21 cellular contexts compared by ENCODE assay signal in the genomic region with DNA sequence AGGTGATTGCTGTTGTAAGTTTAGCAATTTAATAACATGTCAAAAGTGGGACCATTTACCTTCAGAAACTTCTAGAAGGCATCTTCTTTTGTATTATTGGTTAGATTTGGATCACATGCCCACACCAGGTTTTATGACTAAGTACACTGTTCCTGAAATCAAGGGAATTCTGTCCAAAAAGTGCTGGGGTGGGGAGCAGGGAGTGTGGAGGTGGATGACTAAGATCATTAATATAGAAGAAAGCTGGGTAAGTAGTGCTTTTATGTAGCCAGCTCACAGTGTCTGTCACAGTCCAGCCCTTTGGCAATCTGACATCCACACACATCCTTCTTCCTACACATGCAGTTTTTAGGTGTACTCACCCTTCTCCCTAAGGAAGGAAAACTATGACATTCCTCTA.
A peak's percentile ranks its signal among the peaks of the same experiment; 100 is the strongest.
DNase-seq lines count a peak whose midpoint lies in the region; ATAC-seq and TF ChIP-seq lines count a peak whose summit lies in the region.
"Had no signal": no experiment of that assay in that cellular context is flagged by ENCODE, and none has a peak within 500 bp of the region (broad histone marks: within the 10 kb centered on the region; RNA-seq: fewer than 3 reads in every experiment).

No MANE protein-coding gene starts in this region.

- H3K9me3 ChIP-seq in PC-3 (ENCODE audit: low read length) (no peaks in the 10 kb centered on the region), osteoblast (ENCODE audit: low read depth, low read length) (no peaks in the 10 kb centered on the region)
- H3K9me3 ChIP-seq: pancreas, sigmoid colon had no signal

- intact Hi-C loops in PC-3 (cut with micrococcal nuclease) = no loop called here

- POLR2A ChIA-PET in PC-3 (lab: Charles Lee; ENCODE audit: unreplicated experiment) = interaction anchor here (0.5 to 0.8 kb wide), 2 partner anchors 9 to 200 kb away, joined by 3 to 6 read pairs; no protein-coding TSS in a partner anchor

- H3K36me3 ChIP-seq in PC-3 (ENCODE audit: low read depth, low read length) (no peaks in the 10 kb centered on the region), osteoblast (ENCODE audit: insufficient read depth, low read length) (no peaks in the 10 kb centered on the region)
- H3K36me3 ChIP-seq: pancreas, sigmoid colon had no signal

- H3K27ac ChIP-seq in PC-3 (ENCODE audit: low read length) = no peak overlapping the region
- peak overlapping the region; percentile 54 for H3K27ac ChIP-seq in osteoblast (ENCODE audit: low read depth, low read length)
- H3K27ac ChIP-seq: pancreas, sigmoid colon had no signal

- ATAC-seq in PC-3 = peak; percentile 65
- no peak for ATAC-seq in HG02885 (IDR thresholded peaks at IDR 0.05; ENCODE audit: poor library complexity, unreplicated experiment)
- ATAC-seq: naive thymus-derived CD8-positive, alpha-beta T cell; pancreas had no signal

- DNase-seq in CD1c-positive myeloid dendritic cell (ENCODE audit: extremely low spot score) = peak; percentile 71
- DNase-seq in PC-3 = peak; percentile 39
- peak; percentile 36 for DNase-seq in epithelial cell of esophagus (ENCODE audit: low read depth)
- no peak for DNase-seq in osteoblast (ENCODE audit: insufficient read length, low spot score, missing footprints)
- no peak for DNase-seq in LoVo (ENCODE audit: low spot score)
- no peak for DNase-seq in stimulated activated CD4-positive, alpha-beta T cell treated with anti-CD3 and anti-CD28 coated beads, Interleukin-4, amount 100 ng/mL, for 1 hour
- no peak for DNase-seq in NK-92 treated with Interleukin-12 subunit alpha and Interleukin-12 subunit beta, amount 100 ng/mL, for 24 hours (lab: John Stamatoyannopoulos, UW)
- DNase-seq: activated CD4-positive, alpha-beta T cell treated with anti-CD3 and anti-CD28 coated beads, Interleukin-2, amount 50 U/mL, for 4 hours; activated gamma-delta T cell; amniotic stem cell; DMS79; naive thymus-derived CD8-positive, alpha-beta T cell; NCI-H1436; NCI-H69; pancreas; SIG-M5; sigmoid colon; stimulated activated CD4-positive, alpha-beta T cell treated with anti-CD3 and anti-CD28 coated beads, Interleukin-1b, Interleukin-23, amount 100 ng/mL, for 48 hours; stimulated activated naive CD4-positive, alpha-beta T cell; T-helper 1 cell had no signal

- no peaks in the 10 kb centered on the region for H3K27me3 ChIP-seq in PC-3 (ENCODE audit: low read length)
- no peaks in the 10 kb centered on the region for H3K27me3 ChIP-seq in osteoblast (ENCODE audit: insufficient read depth, low read length)
- H3K27me3 ChIP-seq: pancreas, sigmoid colon had no signal

- no peak overlapping the region for H3K4me2 ChIP-seq in PC-3 (ENCODE audit: low read length)
- H3K4me2 ChIP-seq in osteoblast (ENCODE audit: insufficient read depth, low read length) = no peak overlapping the region

- TF ChIP-seq CTCF in PC-3 (conservative IDR thresholded peaks at IDR 0.05; ENCODE audit: low read depth, low read length) (no peak), epithelial cell of esophagus (IDR thresholded peaks at IDR 0.05; ENCODE audit: insufficient read depth, low read depth, low read length, missing control alignments) (no peak), osteoblast (IDR thresholded peaks at IDR 0.05; ENCODE audit: extremely low read depth, low read depth, low read length) (no peak)

- H3K4me3 ChIP-seq in PC-3 (ENCODE audit: low read length) (no peak overlapping the region), epithelial cell of esophagus (ENCODE audit: low read length) (no peak overlapping the region), osteoblast (ENCODE audit: insufficient read depth, low read length) (no peak overlapping the region)
- H3K4me3 ChIP-seq: pancreas, sigmoid colon had no signal

- H4K20me1 ChIP-seq in PC-3 (ENCODE audit: low read length) (no peaks in the 10 kb centered on the region), osteoblast (ENCODE audit: insufficient read depth, low read length) (no peaks in the 10 kb centered on the region)

- H2AFZ ChIP-seq in PC-3 (ENCODE audit: low read length) (no peak overlapping the region), osteoblast (ENCODE audit: low read length) (no peak overlapping the region)

- H3F3A ChIP-seq in PC-3 (ENCODE audit: low read length, unreplicated experiment) = no peaks in the 10 kb centered on the region

- H3K79me2 ChIP-seq in PC-3 (ENCODE audit: low read length) = no peaks in the 10 kb centered on the region
- no peaks in the 10 kb centered on the region for H3K79me2 ChIP-seq in osteoblast (ENCODE audit: insufficient read depth, low read length)

- no TSS peak for BruUV-seq in PC-3 (replicated peaks; lab: Mats Ljungman, UMichigan)

- H3K4me1 ChIP-seq in PC-3 (ENCODE audit: insufficient read depth, low read length) (peaks cover 20% of the 10 kb centered on the region), osteoblast (ENCODE audit: insufficient read depth, low read length) (peaks cover 35% of the 10 kb centered on the region)
- H3K4me1 ChIP-seq: sigmoid colon had no signal

- CTCF ChIA-PET in PC-3 (lab: Charles Lee) = no interaction called here

- H3K9me2 ChIP-seq in PC-3 (replicated peaks; ENCODE audit: low read length) = no peaks in the 10 kb centered on the region

- H3K9ac ChIP-seq in PC-3 (ENCODE audit: low read length) = no peak overlapping the region

Comparison
In these comparisons a context has a peak if more than half of its experiments do, and no peak if none do; other contexts are left out.
1. DNase-seq: peak in CD1c-positive myeloid dendritic cell (single experiment), PC-3 (single experiment) and epithelial cell of esophagus (single experiment); none in osteoblast (single experiment), LoVo (single experiment), stimulated activated CD4-positive, alpha-beta T cell treated with anti-CD3 and anti-CD28 coated beads, Interleukin-4, amount 100 ng/mL, for 1 hour (single experiment) and NK-92 treated with Interleukin-12 subunit alpha and Interleukin-12 subunit beta, amount 100 ng/mL, for 24 hours (single experiment).